ENCODE assay signal across 1 cellular context in genomic region chr3:71173421-71173975, GRCh38.
TF ChIP-seq lines count a peak whose summit lies in the region.

No MANE protein-coding gene starts in this region.

TF ChIP-seq in HepG2, 621 proteins besides CTCF, POLR2A, EP300 and RAD21 (continued from another document):
- TF ChIP-seq, protein P1, sequence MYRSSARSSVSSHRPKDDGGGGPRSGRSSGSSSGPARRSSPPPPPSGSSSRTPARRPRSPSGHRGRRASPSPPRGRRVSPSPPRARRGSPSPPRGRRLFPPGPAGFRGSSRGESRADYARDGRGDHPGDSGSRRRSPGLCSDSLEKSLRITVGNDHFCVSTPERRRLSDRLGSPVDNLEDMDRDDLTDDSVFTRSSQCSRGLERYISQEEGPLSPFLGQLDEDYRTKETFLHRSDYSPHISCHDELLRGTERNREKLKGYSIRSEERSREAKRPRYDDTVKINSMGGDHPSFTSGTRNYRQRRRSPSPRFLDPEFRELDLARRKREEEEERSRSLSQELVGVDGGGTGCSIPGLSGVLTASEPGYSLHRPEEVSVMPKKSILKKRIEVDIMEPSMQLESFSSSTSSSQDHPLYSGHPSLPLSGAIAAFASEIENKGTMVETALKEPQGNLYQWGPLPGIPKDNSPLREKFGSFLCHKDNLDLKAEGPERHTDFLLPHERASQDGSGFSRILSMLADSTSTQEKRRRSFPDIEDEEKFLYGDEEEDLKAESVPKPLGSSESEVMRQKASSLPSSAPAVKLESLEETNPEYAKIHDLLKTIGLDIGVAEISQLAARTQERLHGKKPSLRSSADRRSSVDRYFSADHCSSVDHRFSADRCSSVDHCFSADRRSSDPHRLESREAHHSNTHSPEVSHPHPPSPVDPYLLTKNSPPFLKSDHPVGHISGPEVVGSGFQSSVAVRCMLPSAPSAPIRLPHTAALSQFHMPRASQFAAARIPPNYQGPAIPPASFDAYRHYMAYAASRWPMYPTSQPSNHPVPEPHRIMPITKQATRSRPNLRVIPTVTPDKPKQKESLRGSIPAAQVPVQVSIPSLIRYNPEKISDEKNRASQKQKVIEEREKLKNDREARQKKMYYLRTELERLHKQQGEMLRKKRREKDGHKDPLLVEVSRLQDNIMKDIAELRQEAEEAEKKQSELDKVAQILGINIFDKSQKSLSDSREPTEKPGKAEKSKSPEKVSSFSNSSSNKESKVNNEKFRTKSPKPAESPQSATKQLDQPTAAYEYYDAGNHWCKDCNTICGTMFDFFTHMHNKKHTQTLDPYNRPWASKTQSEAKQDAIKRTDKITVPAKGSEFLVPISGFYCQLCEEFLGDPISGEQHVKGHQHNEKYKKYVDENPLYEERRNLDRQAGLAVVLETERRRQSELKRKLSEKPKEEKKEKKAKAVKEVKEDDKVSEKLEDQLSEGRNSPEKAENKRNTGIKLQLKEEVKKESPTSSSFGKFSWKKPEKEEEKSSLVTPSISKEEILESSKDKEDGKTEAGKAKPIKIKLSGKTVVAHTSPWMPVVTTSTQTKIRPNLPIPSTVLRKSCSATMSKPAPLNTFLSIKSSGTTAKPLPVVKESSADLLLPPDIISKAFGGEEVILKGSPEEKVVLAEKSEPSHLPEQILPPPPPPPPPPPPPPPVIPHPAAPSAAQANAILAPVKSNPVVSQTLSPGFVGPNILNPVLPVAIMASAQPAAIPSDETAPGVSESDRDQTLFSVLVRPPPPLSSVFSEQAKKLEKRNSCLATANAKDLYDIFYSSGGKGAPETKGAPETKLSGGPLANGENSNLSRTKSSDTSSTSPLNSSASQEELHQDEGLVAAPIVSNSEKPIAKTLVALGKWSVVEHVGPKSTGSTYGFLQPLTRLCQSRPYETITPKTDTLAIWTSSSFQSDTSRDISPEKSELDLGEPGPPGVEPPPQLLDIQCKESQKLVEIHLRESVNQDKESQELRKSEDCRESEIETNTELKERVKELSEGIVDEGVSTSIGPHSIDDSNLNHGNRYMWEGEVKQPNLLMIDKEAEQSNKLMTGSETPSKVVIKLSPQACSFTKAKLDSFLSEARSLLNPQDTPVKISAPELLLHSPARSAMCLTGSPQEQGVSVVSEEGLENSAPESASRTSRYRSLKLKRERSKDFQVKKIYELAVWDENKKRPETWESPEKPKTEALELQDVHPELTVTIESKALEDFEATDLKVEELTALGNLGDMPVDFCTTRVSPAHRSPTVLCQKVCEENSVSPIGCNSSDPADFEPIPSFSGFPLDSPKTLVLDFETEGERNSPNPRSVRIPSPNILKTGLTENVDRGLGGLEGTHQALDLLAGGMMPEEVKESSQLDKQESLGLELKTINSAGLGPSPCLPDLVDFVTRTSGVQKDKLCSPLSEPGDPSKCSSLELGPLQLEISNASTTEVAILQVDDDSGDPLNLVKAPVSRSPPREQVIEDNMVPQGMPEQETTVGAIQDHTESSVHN (CRISPR knock-in tag; IDR thresholded peaks at IDR 0.05): no peak
- no peak for TF ChIP-seq ZNF414 (CRISPR knock-in tag; IDR thresholded peaks at IDR 0.05)
- no peak for TF ChIP-seq ZNF644 (CRISPR knock-in tag; IDR thresholded peaks at IDR 0.05; ENCODE audit: low read depth)
TF ChIP-seq in HepG2: peak in this region for 0.
